Comparison of ENCODE assay signal across 8 cellular contexts in the genomic region with DNA sequence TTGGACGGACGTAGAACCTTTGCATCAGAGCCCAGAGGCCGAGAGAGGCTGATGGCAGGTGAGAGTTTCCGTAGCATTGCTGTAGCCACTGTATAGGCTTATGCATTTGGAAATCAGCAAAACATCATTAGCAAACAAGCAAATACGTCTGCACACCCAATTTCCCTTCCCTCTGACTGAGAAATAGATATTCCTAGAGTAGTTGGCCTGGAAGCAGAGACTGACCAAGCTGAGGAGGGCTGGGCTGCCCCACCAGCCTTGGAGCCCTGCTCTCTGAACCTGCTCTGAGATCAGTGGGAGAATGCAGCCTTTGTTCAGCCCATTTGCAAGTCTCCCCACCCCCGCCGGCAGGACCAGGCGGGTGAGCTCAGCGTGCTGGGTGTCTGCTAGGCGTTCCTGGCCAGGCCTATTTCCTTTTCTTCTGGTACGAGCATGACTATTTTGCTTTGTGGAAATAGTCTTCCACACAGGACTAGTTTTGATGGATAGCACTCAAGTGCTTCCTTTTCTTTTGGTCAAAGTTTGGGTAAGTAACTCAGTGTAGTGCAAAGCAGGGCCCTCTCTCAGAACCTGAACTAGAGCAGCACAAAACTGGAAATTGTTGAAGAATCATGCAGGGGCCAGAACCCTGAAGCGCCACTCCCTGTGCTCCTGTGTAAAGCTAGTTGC.
A peak's percentile ranks its signal among the peaks of the same experiment; 100 is the strongest.
DNase-seq lines count a peak whose midpoint lies in the region; ATAC-seq and TF ChIP-seq lines count a peak whose summit lies in the region.

No MANE protein-coding gene starts in this region.

- H3K27ac ChIP-seq in DND-41 (ENCODE audit: low read length), result peak overlapping the region; percentile 93; the same call in 1 of the 2 replicates

- no peaks in the 10 kb centered on the region for H3K36me3 ChIP-seq in DND-41 (ENCODE audit: insufficient read depth, low read length)

- H2AFZ ChIP-seq in DND-41 (ENCODE audit: low read depth, low read length), result no peak overlapping the region

- no peaks in the 10 kb centered on the region for H3K79me2 ChIP-seq in DND-41 (ENCODE audit: insufficient read depth, low read length)

- no peak for TF ChIP-seq CTCF in DND-41 (IDR thresholded peaks at IDR 0.05; ENCODE audit: borderline replicate concordance, extremely low read depth, low read length, poor library complexity, severe bottlenecking)

- ATAC-seq in DND-41 (ENCODE audit: insufficient read depth, low read depth), result no peak
- ATAC-seq in HG03025 (IDR thresholded peaks at IDR 0.05; ENCODE audit: low FRiP score, unreplicated experiment), result no peak
- no peak for ATAC-seq in GM21381 (IDR thresholded peaks at IDR 0.05; ENCODE audit: unreplicated experiment)

- no peak overlapping the region for H3K4me2 ChIP-seq in DND-41 (ENCODE audit: insufficient read depth, low read length)

- intact Hi-C loops in head of caudate nucleus (cut with DNase I), result no loop called here

- H3K4me3 ChIP-seq in DND-41 (ENCODE audit: low read depth in 1 of 2, low read length in 2 of 2), result no peak overlapping the region

- DNase-seq in DND-41 (peak; percentile 59), head of caudate nucleus (peak; percentile 59 to 89 (median 78)), pons (ENCODE audit: low spot score) (peak; percentile 94), NCI-H2227 treated with DMSO at 0.1 percent for 48 hours (lab: John Stamatoyannopoulos, UW) (no peak), NCI-H2081 (lab: John Stamatoyannopoulos, UW) (no peak)
- peak; percentile 54 for DNase-seq in activated T-cell treated with anti-CD3 and anti-CD28 coated beads, Interleukin-2, amount 50 U/mL, for 1 hour

- H3K9me3 ChIP-seq in DND-41 (ENCODE audit: insufficient read depth, low read length, severe bottlenecking), result no peaks in the 10 kb centered on the region

- H3K9ac ChIP-seq in DND-41 (ENCODE audit: low read depth, low read length), result no peak overlapping the region

- H3K4me1 ChIP-seq in DND-41 (ENCODE audit: insufficient read depth, low read length), result peaks cover 45% of the 10 kb centered on the region

- no peaks in the 10 kb centered on the region for H4K20me1 ChIP-seq in DND-41 (ENCODE audit: insufficient read depth, low read length)

- no peaks in the 10 kb centered on the region for H3K27me3 ChIP-seq in DND-41 (ENCODE audit: insufficient read depth, low read length, poor library complexity)

Comparison
In these comparisons a context has a peak if more than half of its experiments do, and no peak if none do; other contexts are left out.
1. DNase-seq: peak in DND-41 (single experiment), activated T-cell treated with anti-CD3 and anti-CD28 coated beads, Interleukin-2, amount 50 U/mL, for 1 hour (single experiment), head of caudate nucleus (42 of 42) and pons (single experiment); none in NCI-H2227 treated with DMSO at 0.1 percent for 48 hours (single experiment) and NCI-H2081 (0 of 2).